1 cellular context compared by ENCODE assay signal in the genomic region with DNA sequence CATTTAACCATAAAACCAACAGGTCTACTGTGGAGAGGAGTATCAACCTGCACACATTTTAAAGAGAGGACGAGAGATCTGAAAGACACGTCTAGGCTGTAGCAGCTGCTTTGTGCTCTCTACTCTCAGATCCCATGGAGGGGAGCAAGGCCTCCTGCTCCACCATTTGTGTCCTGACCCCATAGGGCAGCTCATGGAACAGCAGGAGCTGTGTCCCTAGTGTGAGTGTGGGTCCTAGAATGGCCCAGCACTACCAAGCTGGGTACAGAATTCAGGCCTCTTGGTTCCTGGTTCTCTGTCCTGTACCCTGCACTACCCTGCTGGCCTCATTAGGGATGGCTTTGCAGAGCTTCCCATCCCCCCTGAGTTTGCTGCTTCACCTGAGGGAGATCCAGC.
TF ChIP-seq lines count a peak whose summit lies in the region.

No MANE protein-coding gene starts in this region.

TF ChIP-seq in GM23338, 12 proteins besides CTCF, POLR2A, EP300 and RAD21 (continued from another document):
- TF ChIP-seq REST (IDR thresholded peaks at IDR 0.05; ENCODE audit: unreplicated experiment) (no peak), POLR2AphosphoS5 (IDR thresholded peaks at IDR 0.05; ENCODE audit: low read depth) (no peak), JUNB (IDR thresholded peaks at IDR 0.05; ENCODE audit: unreplicated experiment) (no peak), EZH2 (IDR thresholded peaks at IDR 0.05; ENCODE audit: low read depth, unreplicated experiment) (no peak), ZNF114 (CRISPR knock-in tag; IDR thresholded peaks at IDR 0.05) (no peak), CREB1 (CRISPR knock-in tag; IDR thresholded peaks at IDR 0.05; ENCODE audit: low read depth) (no peak), EZH2phosphoT487 (IDR thresholded peaks at IDR 0.05; ENCODE audit: unreplicated experiment) (no peak), NANOG (IDR thresholded peaks at IDR 0.05; ENCODE audit: borderline replicate concordance) (no peak), STAT1 (IDR thresholded peaks at IDR 0.05; ENCODE audit: unreplicated experiment) (no peak)
- TF ChIP-seq, protein P1, sequence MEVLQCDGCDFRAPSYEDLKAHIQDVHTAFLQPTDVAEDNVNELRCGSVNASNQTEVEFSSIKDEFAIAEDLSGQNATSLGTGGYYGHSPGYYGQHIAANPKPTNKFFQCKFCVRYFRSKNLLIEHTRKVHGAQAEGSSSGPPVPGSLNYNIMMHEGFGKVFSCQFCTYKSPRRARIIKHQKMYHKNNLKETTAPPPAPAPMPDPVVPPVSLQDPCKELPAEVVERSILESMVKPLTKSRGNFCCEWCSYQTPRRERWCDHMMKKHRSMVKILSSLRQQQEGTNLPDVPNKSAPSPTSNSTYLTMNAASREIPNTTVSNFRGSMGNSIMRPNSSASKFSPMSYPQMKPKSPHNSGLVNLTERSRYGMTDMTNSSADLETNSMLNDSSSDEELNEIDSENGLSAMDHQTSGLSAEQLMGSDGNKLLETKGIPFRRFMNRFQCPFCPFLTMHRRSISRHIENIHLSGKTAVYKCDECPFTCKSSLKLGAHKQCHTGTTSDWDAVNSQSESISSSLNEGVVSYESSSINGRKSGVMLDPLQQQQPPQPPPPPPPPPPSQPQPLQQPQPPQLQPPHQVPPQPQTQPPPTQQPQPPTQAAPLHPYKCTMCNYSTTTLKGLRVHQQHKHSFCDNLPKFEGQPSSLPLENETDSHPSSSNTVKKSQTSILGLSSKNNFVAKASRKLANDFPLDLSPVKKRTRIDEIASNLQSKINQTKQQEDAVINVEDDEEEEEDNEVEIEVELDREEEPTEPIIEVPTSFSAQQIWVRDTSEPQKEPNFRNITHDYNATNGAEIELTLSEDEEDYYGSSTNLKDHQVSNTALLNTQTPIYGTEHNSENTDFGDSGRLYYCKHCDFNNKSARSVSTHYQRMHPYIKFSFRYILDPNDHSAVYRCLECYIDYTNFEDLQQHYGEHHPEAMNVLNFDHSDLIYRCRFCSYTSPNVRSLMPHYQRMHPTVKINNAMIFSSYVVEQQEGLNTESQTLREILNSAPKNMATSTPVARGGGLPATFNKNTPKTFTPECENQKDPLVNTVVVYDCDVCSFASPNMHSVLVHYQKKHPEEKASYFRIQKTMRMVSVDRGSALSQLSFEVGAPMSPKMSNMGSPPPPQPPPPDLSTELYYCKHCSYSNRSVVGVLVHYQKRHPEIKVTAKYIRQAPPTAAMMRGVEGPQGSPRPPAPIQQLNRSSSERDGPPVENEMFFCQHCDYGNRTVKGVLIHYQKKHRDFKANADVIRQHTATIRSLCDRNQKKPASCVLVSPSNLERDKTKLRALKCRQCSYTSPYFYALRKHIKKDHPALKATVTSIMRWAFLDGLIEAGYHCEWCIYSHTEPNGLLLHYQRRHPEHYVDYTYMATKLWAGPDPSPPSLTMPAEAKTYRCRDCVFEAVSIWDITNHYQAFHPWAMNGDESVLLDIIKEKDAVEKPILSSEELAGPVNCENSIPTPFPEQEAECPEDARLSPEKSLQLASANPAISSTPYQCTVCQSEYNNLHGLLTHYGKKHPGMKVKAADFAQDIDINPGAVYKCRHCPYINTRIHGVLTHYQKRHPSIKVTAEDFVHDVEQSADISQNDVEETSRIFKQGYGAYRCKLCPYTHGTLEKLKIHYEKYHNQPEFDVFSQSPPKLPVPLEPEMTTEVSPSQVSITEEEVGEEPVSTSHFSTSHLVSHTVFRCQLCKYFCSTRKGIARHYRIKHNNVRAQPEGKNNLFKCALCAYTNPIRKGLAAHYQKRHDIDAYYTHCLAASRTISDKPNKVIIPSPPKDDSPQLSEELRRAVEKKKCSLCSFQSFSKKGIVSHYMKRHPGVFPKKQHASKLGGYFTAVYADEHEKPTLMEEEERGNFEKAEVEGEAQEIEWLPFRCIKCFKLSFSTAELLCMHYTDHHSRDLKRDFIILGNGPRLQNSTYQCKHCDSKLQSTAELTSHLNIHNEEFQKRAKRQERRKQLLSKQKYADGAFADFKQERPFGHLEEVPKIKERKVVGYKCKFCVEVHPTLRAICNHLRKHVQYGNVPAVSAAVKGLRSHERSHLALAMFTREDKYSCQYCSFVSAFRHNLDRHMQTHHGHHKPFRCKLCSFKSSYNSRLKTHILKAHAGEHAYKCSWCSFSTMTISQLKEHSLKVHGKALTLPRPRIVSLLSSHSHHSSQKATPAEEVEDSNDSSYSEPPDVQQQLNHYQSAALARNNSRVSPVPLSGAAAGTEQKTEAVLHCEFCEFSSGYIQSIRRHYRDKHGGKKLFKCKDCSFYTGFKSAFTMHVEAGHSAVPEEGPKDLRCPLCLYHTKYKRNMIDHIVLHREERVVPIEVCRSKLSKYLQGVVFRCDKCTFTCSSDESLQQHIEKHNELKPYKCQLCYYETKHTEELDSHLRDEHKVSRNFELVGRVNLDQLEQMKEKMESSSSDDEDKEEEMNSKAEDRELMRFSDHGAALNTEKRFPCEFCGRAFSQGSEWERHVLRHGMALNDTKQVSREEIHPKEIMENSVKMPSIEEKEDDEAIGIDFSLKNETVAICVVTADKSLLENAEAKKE (CRISPR knock-in tag; IDR thresholded peaks at IDR 0.05) = no peak
- TF ChIP-seq, protein P2, sequence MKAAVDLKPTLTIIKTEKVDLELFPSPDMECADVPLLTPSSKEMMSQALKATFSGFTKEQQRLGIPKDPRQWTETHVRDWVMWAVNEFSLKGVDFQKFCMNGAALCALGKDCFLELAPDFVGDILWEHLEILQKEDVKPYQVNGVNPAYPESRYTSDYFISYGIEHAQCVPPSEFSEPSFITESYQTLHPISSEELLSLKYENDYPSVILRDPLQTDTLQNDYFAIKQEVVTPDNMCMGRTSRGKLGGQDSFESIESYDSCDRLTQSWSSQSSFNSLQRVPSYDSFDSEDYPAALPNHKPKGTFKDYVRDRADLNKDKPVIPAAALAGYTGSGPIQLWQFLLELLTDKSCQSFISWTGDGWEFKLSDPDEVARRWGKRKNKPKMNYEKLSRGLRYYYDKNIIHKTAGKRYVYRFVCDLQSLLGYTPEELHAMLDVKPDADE (IDR thresholded peaks at IDR 0.05) = no peak
